In genomic region chr12:20423557-20423956, GRCh38 we compare ENCODE assay signal across 1 cellular context.
TF ChIP-seq lines count a peak whose summit lies in the region.

No MANE protein-coding gene starts in this region.

TF ChIP-seq in IMR-90, 13 proteins besides CTCF, POLR2A, EP300 and RAD21 (continued from another document):
- TF ChIP-seq FOS (IDR thresholded peaks at IDR 0.05; ENCODE audit: low read depth, low read length) (no peak), NFE2L2 (IDR thresholded peaks at IDR 0.05; ENCODE audit: low read depth, low read length) (no peak), RCOR1 (IDR thresholded peaks at IDR 0.05; ENCODE audit: insufficient replicate concordance, low read length) (no peak), ELK1 (IDR thresholded peaks at IDR 0.05; ENCODE audit: borderline replicate concordance, low read depth, low read length) (no peak), MAFK (IDR thresholded peaks at IDR 0.05; ENCODE audit: low read depth, low read length) (no peak)
- TF ChIP-seq, protein P1, sequence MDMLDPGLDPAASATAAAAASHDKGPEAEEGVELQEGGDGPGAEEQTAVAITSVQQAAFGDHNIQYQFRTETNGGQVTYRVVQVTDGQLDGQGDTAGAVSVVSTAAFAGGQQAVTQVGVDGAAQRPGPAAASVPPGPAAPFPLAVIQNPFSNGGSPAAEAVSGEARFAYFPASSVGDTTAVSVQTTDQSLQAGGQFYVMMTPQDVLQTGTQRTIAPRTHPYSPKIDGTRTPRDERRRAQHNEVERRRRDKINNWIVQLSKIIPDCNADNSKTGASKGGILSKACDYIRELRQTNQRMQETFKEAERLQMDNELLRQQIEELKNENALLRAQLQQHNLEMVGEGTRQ (IDR thresholded peaks at IDR 0.05; ENCODE audit: low read depth, low read length) = no peak
